ENCODE assay signal across 8 cellular contexts in the genomic region with DNA sequence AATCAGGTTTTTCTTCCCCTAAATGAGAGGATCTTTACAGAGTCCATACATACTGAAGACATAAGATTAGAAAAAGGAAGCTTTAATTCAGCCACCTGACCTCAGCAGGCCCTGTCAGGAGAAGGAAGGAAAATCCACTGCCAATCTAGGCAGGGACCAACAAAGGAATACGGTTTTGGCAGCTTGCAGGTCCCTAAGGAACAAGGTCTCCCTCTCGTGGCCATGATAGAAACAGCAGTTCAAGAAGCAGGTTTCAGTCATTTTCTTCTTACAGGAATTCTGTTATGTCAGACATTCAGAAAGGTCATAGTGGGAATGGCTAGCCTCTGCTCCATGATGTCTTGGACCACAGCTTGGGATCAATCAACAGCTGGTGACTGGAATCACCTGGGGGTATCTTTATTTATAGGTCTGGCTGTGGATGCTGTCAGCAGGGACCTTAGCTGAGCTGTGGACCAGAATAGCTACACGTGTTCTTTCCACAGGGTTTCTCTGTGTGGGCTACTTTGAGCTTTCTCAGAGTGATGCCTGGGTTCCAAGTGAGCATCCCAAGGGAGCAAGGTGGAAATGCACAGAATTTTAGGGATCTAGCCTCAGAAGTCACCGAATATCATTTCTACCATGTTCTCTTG. TPM values are rescaled to one million over a fixed set of nuclear protein-coding genes. Genes with fewer than 3 reads are reported as not detected.
DNase-seq lines count a peak whose midpoint lies in the region; ATAC-seq, FAIRE-seq and TF ChIP-seq lines count a peak whose summit lies in the region.

No MANE protein-coding gene starts in this region.

- peaks cover 2% of the 10 kb centered on the region for H3K27me3 Mint-ChIP-seq in activated CD4-positive, alpha-beta T cell treated with anti-CD3 and anti-CD28 coated beads, Interleukin-2, amount 10 ng/mL, durations not matched to agents 7 days and 5 days

- no peak overlapping the region for H3K27ac Mint-ChIP-seq in activated CD4-positive, alpha-beta T cell treated with anti-CD3 and anti-CD28 coated beads, Interleukin-2, amount 10 ng/mL, durations not matched to agents 7 days and 5 days

- no peak overlapping the region for H3K27ac ChIP-seq in foreskin keratinocyte
- H3K27ac ChIP-seq in pancreas, result no peak overlapping the region

- CTCF ChIA-PET in activated CD4-positive, alpha-beta T cell treated with anti-CD3 and anti-CD28 coated beads, Interleukin-2, amount 10 ng/mL, durations not matched to agents 7 days and 5 days (lab: Charles Lee), result interaction anchor here (0.6 to 2.0 kb wide), 4 partner anchors 8 to 1013 kb away, joined by 3 to 9 read pairs (median 3); a partner anchor contains a TSS

- no peaks in the 10 kb centered on the region for H3K9me3 ChIP-seq in pancreas

- H3K4me3 ChIP-seq in pancreas, result no peak overlapping the region

- TF ChIP-seq CTCF in foreskin keratinocyte (conservative IDR thresholded peaks at IDR 0.05), result peak; percentile 86
- peak; percentile 50 to 76 (median 62) for TF ChIP-seq CTCF in pancreas (IDR thresholded peaks at IDR 0.05)

- H3K4me1 ChIP-seq in foreskin keratinocyte, result no peaks in the 10 kb centered on the region
- H3K4me1 ChIP-seq in pancreas, result no peaks in the 10 kb centered on the region

- peaks cover 2% of the 10 kb centered on the region for H3K27me3 ChIP-seq in foreskin keratinocyte
- no peaks in the 10 kb centered on the region for H3K27me3 ChIP-seq in pancreas

- intact Hi-C loops in pancreas (cut with DNase I), result no loop called here

- H3K4me3 Mint-ChIP-seq in activated CD4-positive, alpha-beta T cell treated with anti-CD3 and anti-CD28 coated beads, Interleukin-2, amount 10 ng/mL, durations not matched to agents 7 days and 5 days, result no peak overlapping the region

- no peak for FAIRE-seq in pancreas (lab: Jason Lieb, UNC)

- H3K9me3 Mint-ChIP-seq in activated CD4-positive, alpha-beta T cell treated with anti-CD3 and anti-CD28 coated beads, Interleukin-2, amount 10 ng/mL, durations not matched to agents 7 days and 5 days, result peaks cover 10% of the 10 kb centered on the region

- no peaks in the 10 kb centered on the region for H3K4me1 Mint-ChIP-seq in activated CD4-positive, alpha-beta T cell treated with anti-CD3 and anti-CD28 coated beads, Interleukin-2, amount 10 ng/mL, durations not matched to agents 7 days and 5 days

- H3K36me3 Mint-ChIP-seq in activated CD4-positive, alpha-beta T cell treated with anti-CD3 and anti-CD28 coated beads, Interleukin-2, amount 10 ng/mL, durations not matched to agents 7 days and 5 days (ENCODE audit: low read depth), result no peaks in the 10 kb centered on the region

- ATAC-seq in HG02852 (IDR thresholded peaks at IDR 0.05; ENCODE audit: unreplicated experiment), result peak; percentile 83
- peak; percentile 54 for ATAC-seq in foreskin keratinocyte
- peak; percentile 46 to 95 (median 82) for ATAC-seq in pancreas
- no peak for ATAC-seq in activated CD4-positive, CD25-positive, alpha-beta regulatory T cell treated with anti-CD3 and anti-CD28 coated beads, Interleukin-2, amount 50 U/mL, for 24 hours

- POLR2A ChIA-PET in activated CD4-positive, alpha-beta T cell treated with anti-CD3 and anti-CD28 coated beads, Interleukin-2, amount 10 ng/mL, durations not matched to agents 7 days and 5 days (lab: Charles Lee), result no interaction called here

- WGBS in pancreas, 2 donors, result 44 to 47% methylated on average over 4 of the region's 4 CpGs

- peak; percentile 16 for DNase-seq in stimulated activated CD4-positive, alpha-beta T cell treated with anti-CD3 and anti-CD28 coated beads, Interleukin-12 subunit alpha, Interleukin-12 subunit beta, amount 100 ng/mL, for 4 hours
- no peak for DNase-seq in stimulated activated CD4-positive, alpha-beta T cell treated with anti-CD3 and anti-CD28 coated beads, Interleukin-1b, Interleukin-23, amount 100 ng/mL, for 48 hours
- DNase-seq in NCI-H345 (lab: John Stamatoyannopoulos, UW) (peak; percentile 39), foreskin keratinocyte (peak; percentile 24 to 61), pancreas (peak in 3 of 6 donors; percentile 30 to 62 (median 32))
- DNase-seq in activated CD4-positive, alpha-beta T cell treated with anti-CD3 and anti-CD28 coated beads, Interleukin-2, amount 10 ng/mL, durations not matched to agents 7 days and 5 days, result peak; percentile 56

- H3K36me3 ChIP-seq in pancreas, result no peaks in the 10 kb centered on the region

RNA-seq across cellular contexts. Expression of a gene that starts 9.4 kb away (rescaled TPM):
- 10 to 100 TPM; 34.8 to 37.2 TPM for total RNA-seq in activated CD4-positive, alpha-beta T cell treated with anti-CD3 and anti-CD28 coated beads, Interleukin-2, amount 10 ng/mL, durations not matched to agents 7 days and 5 days
- total RNA-seq in foreskin keratinocyte, result 49.9 and 57.8 TPM in 2 replicates
- polyA plus RNA-seq in foreskin keratinocyte, result 58.5 and 66.9 TPM in 2 replicates
- total RNA-seq in pancreas, result 10 to 100 TPM; 14.4 to 29.9 (median 15.9) TPM
- 10 to 100 TPM; 15.0 to 19.7 TPM for polyA plus RNA-seq in pancreas

Comparison
In these comparisons a context has a peak if more than half of its experiments do, and no peak if none do; other contexts are left out.
1. ATAC-seq: peak in HG02852 (single experiment), foreskin keratinocyte (single experiment) and pancreas (4 of 4); none in activated CD4-positive, CD25-positive, alpha-beta regulatory T cell treated with anti-CD3 and anti-CD28 coated beads, Interleukin-2, amount 50 U/mL, for 24 hours (0 of 2).